Comparison of ENCODE assay signal across 27 cellular contexts in genomic region chr22:37201066-37201820, GRCh38. TPM values are rescaled to one million over a fixed set of nuclear protein-coding genes. Genes with fewer than 3 reads are reported as not detected.
DNase-seq lines count a peak whose midpoint lies in the region; ATAC-seq, FAIRE-seq and TF ChIP-seq lines count a peak whose summit lies in the region.
"Had no signal": no experiment of that assay in that cellular context is flagged by ENCODE, and none has a peak within 500 bp of the region (broad histone marks: within the 10 kb centered on the region; RNA-seq: fewer than 3 reads in every experiment).

No MANE protein-coding gene starts in this region.

- TF ChIP-seq POLR2A in K562 (conservative IDR thresholded peaks at IDR 0.05): no peak

- H3K4me3 ChIP-seq in HEK293 (ENCODE audit: low read depth, low read length) (no peak overlapping the region), K562 (no peak overlapping the region), neutrophil (ENCODE audit: low read depth in 1 of 2, low read length in 1 of 2) (no peak overlapping the region)
- H3K4me3 ChIP-seq: body of pancreas, left ventricle myocardium inferior, Peyer's patch, transverse colon had no signal

- no peak for TF ChIP-seq RAD21 in K562 (CRISPR knock-in tag; conservative IDR thresholded peaks at IDR 0.05 in 1 of 2, IDR thresholded peaks at IDR 0.05 in 1 of 2)

- H3K4me1 ChIP-seq in HEK293 (ENCODE audit: control insufficient read depth, insufficient read depth, low read length) (0 out of 2 replicates have a peak, but pooled peaks cover 6% of the 10 kb centered on the region), K562 (replicated peaks in 1 of 2; ENCODE audit: control insufficient read depth in 2 of 2, insufficient read depth in 2 of 2, low read length in 2 of 2) (peaks cover 23 to 47% of the 10 kb centered on the region in 2 experiments), neutrophil (ENCODE audit: control insufficient read depth in 1 of 2, insufficient read depth in 1 of 2, low read depth in 1 of 2, low read length in 1 of 2) (peaks cover 30 to 39% of the 10 kb centered on the region in 2 experiments)

- H3K27ac ChIP-seq in HEK293 (ENCODE audit: extremely low read depth, low read depth, low read length): no peak overlapping the region
- no peak overlapping the region for H3K27ac ChIP-seq in K562 (ENCODE audit: extremely low read depth, low read depth, low read length)
- peak overlapping the region; percentile 71 for H3K27ac ChIP-seq in neutrophil
- no peak overlapping the region for H3K27ac ChIP-seq in caudate nucleus (ENCODE audit: low read depth, low read length)
- H3K27ac ChIP-seq: body of pancreas, epithelial cell of prostate, left ventricle myocardium inferior, parathyroid adenoma, transverse colon had no signal

- peaks cover 35% of the 10 kb centered on the region for H3K4me1 Mint-ChIP-seq in activated CD4-positive, alpha-beta T cell treated with anti-CD3 and anti-CD28 coated beads for 36 hours

- in situ Hi-C loops in K562 (cut with MboI): no loop called here

- DNase-seq in activated CD4-positive, alpha-beta T cell treated with anti-CD3 and anti-CD28 coated beads for 36 hours: peak; percentile 5
- no peak for DNase-seq in activated CD4-positive, alpha-beta T cell treated with anti-CD3 and anti-CD28 coated beads, Interleukin-2, amount 50 U/mL, for 4 hours
- DNase-seq in K562 (ENCODE audit: extremely low read depth in 1 of 4, low spot score in 3 of 4): no peak
- DNase-seq in cortex of kidney (lab: John Stamatoyannopoulos, UW): no peak
- no peak for DNase-seq in caudate nucleus (lab: John Stamatoyannopoulos, UW)
- DNase-seq: 8988T; activated CD4-positive, alpha-beta T cell treated with anti-CD3 and anti-CD28 coated beads, Interleukin-2, amount 50 U/mL, for 48 hours; activated gamma-delta T cell; body of pancreas; C1 segment of cervical spinal cord; GOT3; left ventricle myocardium inferior; NCI-H1417 treated with DMSO at 0.1 percent for 48 hours; NCI-H2171 treated with DMSO at 0.1 percent for 48 hours; NCI-H82; small intestine; transverse colon had no signal

- no TSS peak for BruUV-seq in K562 (replicated peaks; lab: Mats Ljungman, UMichigan)

- H3K36me3 ChIP-seq in HEK293 (ENCODE audit: control insufficient read depth in 2 of 2, insufficient read depth in 1 of 2, low read length in 2 of 2): no peaks in the 10 kb centered on the region
- no peaks in the 10 kb centered on the region for H3K36me3 ChIP-seq in K562 (ENCODE audit: control insufficient read depth, insufficient read depth, low read length)
- no peaks in the 10 kb centered on the region for H3K36me3 ChIP-seq in neutrophil
- H3K36me3 ChIP-seq: left ventricle myocardium inferior, Peyer's patch, transverse colon had no signal

- H3K4me3 Mint-ChIP-seq in activated CD4-positive, alpha-beta T cell treated with anti-CD3 and anti-CD28 coated beads for 36 hours: no peak overlapping the region

- TF ChIP-seq CTCF in HEK293 (tag by site-specific recombination; IDR thresholded peaks at IDR 0.05) (no peak), K562 (IDR thresholded peaks at IDR 0.05 in 2 of 3, conservative IDR thresholded peaks at IDR 0.05 in 1 of 3; ENCODE audit: insufficient read depth in 2 of 3, low read depth in 1 of 3, low read length in 3 of 3) (no peak), neutrophil (IDR thresholded peaks at IDR 0.05) (no peak)

- H3K4me2 ChIP-seq in K562 (ENCODE audit: insufficient read depth, low read length): no peak overlapping the region

- TF ChIP-seq EP300 in K562 (IDR thresholded peaks at IDR 0.05; ENCODE audit: low read length): no peak

- ATAC-seq in activated CD4-positive, alpha-beta T cell treated with anti-CD3 and anti-CD28 coated beads for 36 hours: no peak
- ATAC-seq in K562 (no peak), GM21529 (IDR thresholded peaks at IDR 0.05; ENCODE audit: unreplicated experiment) (no peak)
- ATAC-seq: body of pancreas, SK-N-SH treated with all-trans-retinoic acid at 6 μM for 48 hours had no signal

- POLR2A ChIA-PET in activated CD4-positive, alpha-beta T cell treated with anti-CD3 and anti-CD28 coated beads for 36 hours (lab: Charles Lee): no interaction called here
- POLR2A ChIA-PET in HEK293 (lab: Yijun Ruan, JAX) (no interaction called here), K562 (lab: Yijun Ruan, JAX) (interaction anchor here (0.6 to 1.0 kb wide), 2 partner anchors 15 to 196 kb away, joined by 3 to 5 read pairs; no protein-coding TSS in a partner anchor)

- CTCF ChIA-PET in activated CD4-positive, alpha-beta T cell treated with anti-CD3 and anti-CD28 coated beads for 36 hours (lab: Charles Lee): interaction anchor here (0.7 to 4.6 kb wide), 5 partner anchors 17 to 231 kb away, joined by 3 to 37 read pairs (median 3); partner anchors contain the start of gene RAC2
- CTCF ChIA-PET in HEK293 (lab: Yijun Ruan, JAX) (interaction anchor here (0.6 to 3.2 kb wide), 15 partner anchors 9 to 135 kb away, joined by 3 to 36 read pairs (median 9); no protein-coding TSS in a partner anchor), K562 (lab: Yijun Ruan, JAX; ENCODE audit: low intra/inter-chr PET ratio) (interaction anchor here (5.1 kb wide), 1 partner anchor 34 kb away, joined by 27 read pairs; no protein-coding TSS in a partner anchor)

- no peaks in the 10 kb centered on the region for H3K36me3 Mint-ChIP-seq in activated CD4-positive, alpha-beta T cell treated with anti-CD3 and anti-CD28 coated beads for 36 hours (ENCODE audit: low read depth)

- H3K9me3 ChIP-seq in HEK293 (ENCODE audit: control insufficient read depth, insufficient read depth, low read depth, low read length): no peaks in the 10 kb centered on the region
- no peaks in the 10 kb centered on the region for H3K9me3 ChIP-seq in K562 (replicated peaks; ENCODE audit: control insufficient read depth, insufficient read depth, low read depth, low read length)
- no peaks in the 10 kb centered on the region for H3K9me3 ChIP-seq in neutrophil
- H3K9me3 ChIP-seq: body of pancreas, left ventricle myocardium inferior, Peyer's patch, transverse colon had no signal

- no peak for FAIRE-seq in K562 (lab: Jason Lieb, UNC)
- FAIRE-seq: frontal cortex, small intestine, TTC549 had no signal

- WGBS in K562 (ENCODE audit: insufficient coverage, low coverage, missing lambda C conversion rate): 86% methylated on average over 10 of the region's 13 CpGs

- H3K27me3 ChIP-seq in K562 (ENCODE audit: control insufficient read depth in 2 of 2, insufficient read depth in 2 of 2, low read length in 2 of 2) (no peaks in the 10 kb centered on the region), neutrophil (no peaks in the 10 kb centered on the region)
- H3K27me3 ChIP-seq: body of pancreas, Peyer's patch, transverse colon had no signal

- H3K27ac Mint-ChIP-seq in activated CD4-positive, alpha-beta T cell treated with anti-CD3 and anti-CD28 coated beads for 36 hours: peak overlapping the region; percentile 58

- H3K79me2 ChIP-seq in K562 (ENCODE audit: control insufficient read depth, insufficient read depth, low read length): peaks cover 2% of the 10 kb centered on the region; the same call in 1 of the 3 replicates
- H3K79me2 ChIP-seq: parathyroid adenoma had no signal

- H2AFZ ChIP-seq in K562 (ENCODE audit: low read depth, low read length): peak overlapping the region; percentile 55
- H2AFZ ChIP-seq: parathyroid adenoma had no signal

- no peaks in the 10 kb centered on the region for H3K27me3 Mint-ChIP-seq in activated CD4-positive, alpha-beta T cell treated with anti-CD3 and anti-CD28 coated beads for 36 hours

- no peak overlapping the region for H3K9ac ChIP-seq in K562 (ENCODE audit: insufficient read depth in 1 of 2, low read depth in 2 of 2, low read length in 2 of 2)
- H3K9ac ChIP-seq: parathyroid adenoma had no signal

- H4K20me1 ChIP-seq in K562 (replicated peaks; ENCODE audit: control insufficient read depth, insufficient read depth, low read length): no peaks in the 10 kb centered on the region

- intact Hi-C loops in activated CD4-positive, alpha-beta T cell treated with anti-CD3 and anti-CD28 coated beads for 36 hours (cut with DNase I, micrococcal nuclease): no loop called here
- intact Hi-C loops in K562 (cut with micrococcal nuclease): no loop called here

- H3K9me1 ChIP-seq in K562 (ENCODE audit: control insufficient read depth, insufficient read depth, low read length): no peaks in the 10 kb centered on the region

- H3K9me3 Mint-ChIP-seq in activated CD4-positive, alpha-beta T cell treated with anti-CD3 and anti-CD28 coated beads for 36 hours (ENCODE audit: low read depth): no peaks in the 10 kb centered on the region

RNA-seq across cellular contexts. Expression of gene SSTR3, which starts 11.0 kb away (rescaled TPM):
- total RNA-seq in activated CD4-positive, alpha-beta T cell treated with anti-CD3 and anti-CD28 coated beads for 36 hours: 10 to 100 TPM; 14.8 to 15.6 TPM
- 0.07 TPM in 1 of 2 replicates, not detected in the other for total RNA-seq in K562 (2011; cell fraction: chromatin; rRNA removed; ENCODE audit: low replicate concordance)
- total RNA-seq in K562 (2011; cell fraction: nucleolus; rRNA removed): not detected in 2 replicates
- 0.07 TPM in 1 of 2 replicates, not detected in the other for total RNA-seq in K562 (2011; cell fraction: nucleoplasm; rRNA removed)
- total RNA-seq in K562 (2014; rRNA removed) (not detected in 2 replicates), K562 (2014; rRNA removed; fragmentation: Illumina TruSeq; extraction: Trizol) (not detected in 2 replicates), K562 (2015; rRNA removed; fragmentation: Illumina TruSeq; extraction: Trizol) (not detected in 2 replicates), K562 (2021) (not detected in 2 replicates)
- polyA plus RNA-seq in K562 (2011; rRNA removed) (0.03 TPM in 1 of 2 replicates, not detected in the other), K562 (2014; fragmentation: Illumina TruSeq; extraction: Trizol) (not detected in 2 replicates), K562 (2014; fragmentation: Nextera tagmentation; extraction: Ambion mirVana) (not detected), K562 (2014; rRNA removed) (not detected in 2 replicates)
- 0.01 and 0.03 TPM in 2 replicates for polyA plus RNA-seq in K562 (2011; cell fraction: cytosol; rRNA removed)
- 0.09 TPM in 1 of 2 replicates, not detected in the other for polyA plus RNA-seq in K562 (2011; cell fraction: nucleus; rRNA removed)
- polyA plus RNA-seq in K562 (2012): 0.01 TPM in 1 of 2 replicates, not detected in the other
- not detected in 2 replicates for polyA minus RNA-seq in K562 (2011; rRNA and poly(A)+ RNA removed)
- not detected in 2 replicates for polyA minus RNA-seq in K562 (2011; cell fraction: cytosol; rRNA and poly(A)+ RNA removed)
- not detected in 2 replicates for polyA minus RNA-seq in K562 (2011; cell fraction: nucleus; rRNA and poly(A)+ RNA removed)
- total RNA-seq: left ventricle myocardium inferior, LHCN-M2, Peyer's patch had no signal

RNA-seq across cellular contexts. Expression of gene C1QTNF6, which starts 13.2 kb away (rescaled TPM):
- total RNA-seq in activated CD4-positive, alpha-beta T cell treated with anti-CD3 and anti-CD28 coated beads for 36 hours: 1 to 10 TPM; 8.4 to 8.7 TPM
- 4.0 and 6.2 TPM in 2 replicates for total RNA-seq in K562 (2011; cell fraction: chromatin; rRNA removed; ENCODE audit: low replicate concordance)
- 4.3 and 4.5 TPM in 2 replicates for total RNA-seq in K562 (2011; cell fraction: nucleolus; rRNA removed)
- total RNA-seq in K562 (2011; cell fraction: nucleoplasm; rRNA removed): 4.8 and 5.4 TPM in 2 replicates
- total RNA-seq in K562 (2014; rRNA removed): 0.18 and 0.41 TPM in 2 replicates
- 0.54 and 0.55 TPM in 2 replicates for total RNA-seq in K562 (2014; rRNA removed; fragmentation: Illumina TruSeq; extraction: Trizol)
- total RNA-seq in K562 (2015; rRNA removed; fragmentation: Illumina TruSeq; extraction: Trizol): 0.40 and 0.53 TPM in 2 replicates
- 0.75 and 0.81 TPM in 2 replicates for total RNA-seq in K562 (2021)
- 0.92 and 1.6 TPM in 2 replicates for polyA plus RNA-seq in K562 (2011; rRNA removed)
- polyA plus RNA-seq in K562 (2011; cell fraction: cytosol; rRNA removed): 0.52 and 0.83 TPM in 2 replicates
- polyA plus RNA-seq in K562 (2011; cell fraction: nucleus; rRNA removed): 7.9 and 8.6 TPM in 2 replicates
- 0.60 and 4.1 TPM in 2 replicates for polyA plus RNA-seq in K562 (2012)
- polyA plus RNA-seq in K562 (2014; fragmentation: Illumina TruSeq; extraction: Trizol): 0.68 and 1.1 TPM in 2 replicates
- polyA plus RNA-seq in K562 (2014; fragmentation: Nextera tagmentation; extraction: Ambion mirVana): under 1 TPM; 0.20 to 0.21 TPM
- 0.70 and 0.91 TPM in 2 replicates for polyA plus RNA-seq in K562 (2014; rRNA removed)
- 1.9 and 2.3 TPM in 2 replicates for polyA minus RNA-seq in K562 (2011; rRNA and poly(A)+ RNA removed)
- polyA minus RNA-seq in K562 (2011; cell fraction: cytosol; rRNA and poly(A)+ RNA removed): 0.67 and 1.4 TPM in 2 replicates
- polyA minus RNA-seq in K562 (2011; cell fraction: nucleus; rRNA and poly(A)+ RNA removed): 6.1 and 9.6 TPM in 2 replicates

RNA-seq across cellular contexts. Expression of gene RAC2, which starts 42.8 kb away (rescaled TPM):
- 100 to 1,000 TPM; 692 to 930 TPM for total RNA-seq in activated CD4-positive, alpha-beta T cell treated with anti-CD3 and anti-CD28 coated beads for 36 hours
- total RNA-seq in K562 (2011; cell fraction: chromatin; rRNA removed; ENCODE audit: low replicate concordance): 47.8 and 143 TPM in 2 replicates
- 99.9 and 118 TPM in 2 replicates for total RNA-seq in K562 (2011; cell fraction: nucleolus; rRNA removed)
- 74.1 and 109 TPM in 2 replicates for total RNA-seq in K562 (2011; cell fraction: nucleoplasm; rRNA removed)
- total RNA-seq in K562 (2014; rRNA removed) (40.4 and 59.3 TPM in 2 replicates), K562 (2014; rRNA removed; fragmentation: Illumina TruSeq; extraction: Trizol) (18.6 and 22.7 TPM in 2 replicates), K562 (2015; rRNA removed; fragmentation: Illumina TruSeq; extraction: Trizol) (45.1 and 50.1 TPM in 2 replicates), K562 (2021) (82.8 and 95.3 TPM in 2 replicates)
- polyA plus RNA-seq in K562 (2011; rRNA removed) (43.3 and 102 TPM in 2 replicates), K562 (2014; fragmentation: Illumina TruSeq; extraction: Trizol) (103 and 132 TPM in 2 replicates), K562 (2014; fragmentation: Nextera tagmentation; extraction: Ambion mirVana) (10 to 100 TPM; 25.4 to 26.8 TPM), K562 (2014; rRNA removed) (49.1 and 51.0 TPM in 2 replicates)
- 74.7 and 120 TPM in 2 replicates for polyA plus RNA-seq in K562 (2011; cell fraction: cytosol; rRNA removed)
- 95.0 and 171 TPM in 2 replicates for polyA plus RNA-seq in K562 (2011; cell fraction: nucleus; rRNA removed)
- polyA plus RNA-seq in K562 (2012): 151 and 373 TPM in 2 replicates
- 25.1 and 30.5 TPM in 2 replicates for polyA minus RNA-seq in K562 (2011; rRNA and poly(A)+ RNA removed)
- 62.2 and 68.9 TPM in 2 replicates for polyA minus RNA-seq in K562 (2011; cell fraction: cytosol; rRNA and poly(A)+ RNA removed)
- polyA minus RNA-seq in K562 (2011; cell fraction: nucleus; rRNA and poly(A)+ RNA removed): 69.4 and 73.9 TPM in 2 replicates

RNA-seq across cellular contexts. Expression of gene IL2RB, which starts 51.5 kb away (rescaled TPM):
- total RNA-seq in activated CD4-positive, alpha-beta T cell treated with anti-CD3 and anti-CD28 coated beads for 36 hours: 100 to 1,000 TPM; 204 to 231 TPM
- total RNA-seq in K562 (2011; cell fraction: chromatin; rRNA removed; ENCODE audit: low replicate concordance): 0.09 and 0.74 TPM in 2 replicates
- total RNA-seq in K562 (2011; cell fraction: nucleolus; rRNA removed): 0.33 and 0.39 TPM in 2 replicates
- 0.29 and 1.6 TPM in 2 replicates for total RNA-seq in K562 (2011; cell fraction: nucleoplasm; rRNA removed)
- total RNA-seq in K562 (2014; rRNA removed) (0.45 TPM in 1 of 2 replicates, not detected in the other), K562 (2014; rRNA removed; fragmentation: Illumina TruSeq; extraction: Trizol) (0.10 and 0.11 TPM in 2 replicates), K562 (2015; rRNA removed; fragmentation: Illumina TruSeq; extraction: Trizol) (0.07 and 0.23 TPM in 2 replicates), K562 (2021) (0.75 and 0.78 TPM in 2 replicates)
- polyA plus RNA-seq in K562 (2011; rRNA removed) (0.22 and 0.24 TPM in 2 replicates), K562 (2014; fragmentation: Illumina TruSeq; extraction: Trizol) (0.54 and 0.66 TPM in 2 replicates), K562 (2014; fragmentation: Nextera tagmentation; extraction: Ambion mirVana) (under 1 TPM; 0.03 TPM), K562 (2014; rRNA removed) (0.28 and 0.54 TPM in 2 replicates)
- 0.07 and 0.19 TPM in 2 replicates for polyA plus RNA-seq in K562 (2011; cell fraction: cytosol; rRNA removed)
- 0.41 TPM in 1 of 2 replicates, not detected in the other for polyA plus RNA-seq in K562 (2011; cell fraction: nucleus; rRNA removed)
- 1.1 and 9.5 TPM in 2 replicates for polyA plus RNA-seq in K562 (2012)
- 0.03 and 0.04 TPM in 2 replicates for polyA minus RNA-seq in K562 (2011; rRNA and poly(A)+ RNA removed)
- polyA minus RNA-seq in K562 (2011; cell fraction: cytosol; rRNA and poly(A)+ RNA removed): not detected in 2 replicates
- polyA minus RNA-seq in K562 (2011; cell fraction: nucleus; rRNA and poly(A)+ RNA removed): 0.13 TPM in 1 of 2 replicates, not detected in the other
- total RNA-seq: frontal cortex, LHCN-M2 had no signal

Comparison
In these comparisons a context has a peak if more than half of its experiments do, and no peak if none do; other contexts are left out.
1. RNA of gene SSTR3, which starts 11.0 kb away (total RNA-seq): 14.8 to 15.6 TPM in activated CD4-positive, alpha-beta T cell treated with anti-CD3 and anti-CD28 coated beads for 36 hours; 0.07 TPM in K562; every median in the first group is over 10 times any median in the second.
2. RNA of gene RAC2, which starts 42.8 kb away (total RNA-seq): 692 to 930 TPM in activated CD4-positive, alpha-beta T cell treated with anti-CD3 and anti-CD28 coated beads for 36 hours; 18.6 to 143 TPM in K562; every median in the first group is over 4 times any median in the second.